ENCODE assay signal across 19 cellular contexts in genomic region chr10:127952918-127953317, GRCh38. TPM values are rescaled to one million over a fixed set of nuclear protein-coding genes. Genes with fewer than 3 reads are reported as not detected.
DNase-seq lines count a peak whose midpoint lies in the region; ATAC-seq and TF ChIP-seq lines count a peak whose summit lies in the region.
"Had no signal": no experiment of that assay in that cellular context is flagged by ENCODE, and none has a peak within 500 bp of the region (broad histone marks: within the 10 kb centered on the region; RNA-seq: fewer than 3 reads in every experiment).

No MANE protein-coding gene starts in this region.

- H3K4me3 ChIP-seq in coronary artery (no peak overlapping the region), left lung (no peak overlapping the region), lower lobe of right lung (no peak overlapping the region), upper lobe of left lung (no peak overlapping the region), colonic mucosa (no peak overlapping the region), tibial artery (no peak overlapping the region)
- H3K4me3 ChIP-seq: A549; BLaER1 treated with 17β-estradiol and CSF1 and Interleukin-3, amounts not matched to agents 10 nM and 100 nM had no signal

- whole genome bisulfite sequencing in upper lobe of left lung, 2 donors, result 90% methylated on average over 2 to 4 of the region's 4 CpGs

- H3K27me3 ChIP-seq in left lung (no peaks in the 10 kb centered on the region), lower lobe of right lung (ENCODE audit: low read depth) (no peaks in the 10 kb centered on the region), upper lobe of left lung (no peaks in the 10 kb centered on the region), colonic mucosa (no peaks in the 10 kb centered on the region), tibial artery (no peaks in the 10 kb centered on the region)
- H3K27me3 ChIP-seq: BLaER1 treated with 17β-estradiol and CSF1 and Interleukin-3, amounts not matched to agents 10 nM and 100 nM had no signal

- DNase-seq in coronary artery (ENCODE audit: low spot score) (peak; percentile 41), left lung (no peak), lower lobe of right lung (no peak), upper lobe of left lung (no peak), colonic mucosa (no peak), tibial artery (no peak), SW 1271 (lab: John Stamatoyannopoulos, UW) (no peak), NCI-H524 (lab: John Stamatoyannopoulos, UW) (no peak)
- DNase-seq: AML-193; Caco-2; Calu3; CD4-positive, alpha-beta T cell; CD8-positive, alpha-beta T cell; DMS79 treated with DMSO at 0.1 percent for 48 hours; GF-D8 had no signal

- H3K9ac ChIP-seq in colonic mucosa (ENCODE audit: low read depth in 2 of 2, low read length in 2 of 2), result no peak overlapping the region
- H3K9ac ChIP-seq: BLaER1 treated with 17β-estradiol and CSF1 and Interleukin-3, amounts not matched to agents 10 nM and 100 nM had no signal

- TF ChIP-seq POLR2A in upper lobe of left lung (IDR thresholded peaks at IDR 0.05), result no peak

- no peak overlapping the region for H3K27ac ChIP-seq in coronary artery
- H3K27ac ChIP-seq in left lung, result peak overlapping the region in 1 of 2 donors; percentile 61
- H3K27ac ChIP-seq in lower lobe of right lung, result peak overlapping the region; percentile 43
- H3K27ac ChIP-seq in upper lobe of left lung, result peak overlapping the region in 3 of 4 donors; percentile 43 to 63 (median 49)
- H3K27ac ChIP-seq in colonic mucosa, result no peak overlapping the region
- H3K27ac ChIP-seq in tibial artery, result no peak overlapping the region
- H3K27ac ChIP-seq: 22Rv1; A549; BLaER1 treated with 17β-estradiol and CSF1 and Interleukin-3, amounts not matched to agents 10 nM and 100 nM; C4-2B had no signal

- H3K4me1 ChIP-seq in left lung (peaks cover 0 to 3% of the 10 kb centered on the region in 2 donors), lower lobe of right lung (peaks cover 14% of the 10 kb centered on the region), upper lobe of left lung (peaks cover 5 to 11% (median 6%) of the 10 kb centered on the region in 4 donors), colonic mucosa (no peaks in the 10 kb centered on the region), tibial artery (no peaks in the 10 kb centered on the region)
- H3K4me1 ChIP-seq: A549, Caco-2 had no signal

- TF ChIP-seq CTCF in coronary artery (IDR thresholded peaks at IDR 0.05), result no peak
- TF ChIP-seq CTCF in left lung (IDR thresholded peaks at IDR 0.05), result no peak
- no peak for TF ChIP-seq CTCF in lower lobe of right lung (IDR thresholded peaks at IDR 0.05)
- TF ChIP-seq CTCF in upper lobe of left lung (IDR thresholded peaks at IDR 0.05), result no peak
- no peak for TF ChIP-seq CTCF in colonic mucosa (IDR thresholded peaks at IDR 0.05)
- no peak for TF ChIP-seq CTCF in tibial artery (IDR thresholded peaks at IDR 0.05)

- H3K36me3 ChIP-seq in left lung, result no peaks in the 10 kb centered on the region
- H3K36me3 ChIP-seq in lower lobe of right lung, result no peaks in the 10 kb centered on the region
- H3K36me3 ChIP-seq in upper lobe of left lung, result no peaks in the 10 kb centered on the region
- H3K36me3 ChIP-seq in colonic mucosa, result no peaks in the 10 kb centered on the region
- H3K36me3 ChIP-seq in tibial artery, result no peaks in the 10 kb centered on the region

- ATAC-seq in left lung (peak; percentile 82), lower lobe of right lung (peak; percentile 57 to 78), upper lobe of left lung (ENCODE audit: low FRiP score in 2 of 2) (peak in 1 of 2 donors; percentile 58)
- ATAC-seq: A549; CD8-positive, alpha-beta T cell had no signal

- no peaks in the 10 kb centered on the region for H3K9me3 ChIP-seq in left lung
- no peaks in the 10 kb centered on the region for H3K9me3 ChIP-seq in lower lobe of right lung
- no peaks in the 10 kb centered on the region for H3K9me3 ChIP-seq in upper lobe of left lung
- no peaks in the 10 kb centered on the region for H3K9me3 ChIP-seq in colonic mucosa
- H3K9me3 ChIP-seq in tibial artery, result peaks cover 0 to 6% (median 0%) of the 10 kb centered on the region in 3 donors

- intact Hi-C loops in left lung (cut with DNase I) (no loop called here), lower lobe of right lung (cut with DNase I) (no loop called here), colonic mucosa (cut with DNase I) (no loop called here), tibial artery (cut with DNase I; ENCODE audit: low total_unique reads) (no loop called here)

- TF ChIP-seq EP300 in upper lobe of left lung (IDR thresholded peaks at IDR 0.05), result no peak

RNA-seq across cellular contexts. Expression of gene PTPRE, which starts 46.0 kb away (rescaled TPM):
- total RNA-seq in left lung (10 to 100 TPM; 51.4 to 88.7 TPM), lower lobe of right lung (60.5 TPM), upper lobe of left lung (10 to 100 TPM; 49.9 to 89.2 (median 64.2) TPM), colonic mucosa (10 to 100 TPM; 15.9 to 18.8 TPM)

Comparison
In these comparisons a context has a peak if more than half of its experiments do, and no peak if none do; other contexts are left out.
1. H3K27ac ChIP-seq: peak in lower lobe of right lung (single experiment) and upper lobe of left lung (3 of 4); none in coronary artery (0 of 2), colonic mucosa (single experiment) and tibial artery (0 of 2).